Comparison of ENCODE assay signal across 1 cellular context in the genomic region with DNA sequence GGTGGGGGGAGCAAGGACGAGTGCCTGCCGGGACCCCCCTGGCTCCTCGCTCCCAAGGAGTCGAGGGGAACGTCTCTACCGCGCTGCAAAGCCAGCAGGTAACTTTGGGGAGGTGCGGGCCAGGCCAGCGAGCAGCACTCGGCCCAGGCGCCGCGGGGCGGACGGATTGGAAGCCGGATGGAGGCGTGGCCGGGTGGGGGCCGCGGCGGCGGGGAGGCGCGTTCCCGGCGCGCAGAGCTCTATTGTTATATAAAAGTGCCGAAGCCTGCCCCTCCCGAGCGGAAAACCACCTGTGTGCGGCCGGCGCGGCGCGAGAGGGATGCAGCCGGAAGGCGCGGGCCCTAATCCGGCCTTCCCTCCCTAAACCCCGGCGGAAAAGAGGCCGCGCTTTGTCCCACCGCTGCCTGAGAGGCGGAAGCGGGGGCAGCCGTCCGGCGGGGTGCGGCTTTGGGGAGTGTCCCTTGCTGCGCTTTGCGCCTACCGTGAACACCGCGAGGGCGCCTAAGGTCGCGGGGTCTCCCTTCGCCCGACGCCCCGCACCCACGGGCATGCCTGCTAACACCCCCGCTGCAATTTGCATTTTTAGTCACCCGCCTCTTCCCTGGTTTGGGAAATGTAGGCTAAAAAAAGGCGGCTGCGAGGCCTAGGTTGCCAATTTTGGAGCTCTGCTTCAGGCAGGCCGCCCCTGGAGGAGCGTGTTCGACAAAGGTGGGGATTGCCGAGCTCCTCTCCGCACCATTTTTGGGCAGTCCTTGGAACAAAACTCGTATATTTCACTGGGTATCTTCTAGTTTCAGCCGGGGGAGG.
TF ChIP-seq lines count a peak whose summit lies in the region.

No MANE protein-coding gene starts in this region.

TF ChIP-seq in HepG2, 621 proteins besides CTCF, POLR2A, EP300 and RAD21 (continued from another document and continues in another):
- TF ChIP-seq, protein P1, sequence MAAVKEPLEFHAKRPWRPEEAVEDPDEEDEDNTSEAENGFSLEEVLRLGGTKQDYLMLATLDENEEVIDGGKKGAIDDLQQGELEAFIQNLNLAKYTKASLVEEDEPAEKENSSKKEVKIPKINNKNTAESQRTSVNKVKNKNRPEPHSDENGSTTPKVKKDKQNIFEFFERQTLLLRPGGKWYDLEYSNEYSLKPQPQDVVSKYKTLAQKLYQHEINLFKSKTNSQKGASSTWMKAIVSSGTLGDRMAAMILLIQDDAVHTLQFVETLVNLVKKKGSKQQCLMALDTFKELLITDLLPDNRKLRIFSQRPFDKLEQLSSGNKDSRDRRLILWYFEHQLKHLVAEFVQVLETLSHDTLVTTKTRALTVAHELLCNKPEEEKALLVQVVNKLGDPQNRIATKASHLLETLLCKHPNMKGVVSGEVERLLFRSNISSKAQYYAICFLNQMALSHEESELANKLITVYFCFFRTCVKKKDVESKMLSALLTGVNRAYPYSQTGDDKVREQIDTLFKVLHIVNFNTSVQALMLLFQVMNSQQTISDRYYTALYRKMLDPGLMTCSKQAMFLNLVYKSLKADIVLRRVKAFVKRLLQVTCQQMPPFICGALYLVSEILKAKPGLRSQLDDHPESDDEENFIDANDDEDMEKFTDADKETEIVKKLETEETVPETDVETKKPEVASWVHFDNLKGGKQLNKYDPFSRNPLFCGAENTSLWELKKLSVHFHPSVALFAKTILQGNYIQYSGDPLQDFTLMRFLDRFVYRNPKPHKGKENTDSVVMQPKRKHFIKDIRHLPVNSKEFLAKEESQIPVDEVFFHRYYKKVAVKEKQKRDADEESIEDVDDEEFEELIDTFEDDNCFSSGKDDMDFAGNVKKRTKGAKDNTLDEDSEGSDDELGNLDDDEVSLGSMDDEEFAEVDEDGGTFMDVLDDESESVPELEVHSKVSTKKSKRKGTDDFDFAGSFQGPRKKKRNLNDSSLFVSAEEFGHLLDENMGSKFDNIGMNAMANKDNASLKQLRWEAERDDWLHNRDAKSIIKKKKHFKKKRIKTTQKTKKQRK (IDR thresholded peaks at IDR 0.05; ENCODE audit: low read length), result no peak
- no peak for TF ChIP-seq ZNF775 (CRISPR knock-in tag; IDR thresholded peaks at IDR 0.05; ENCODE audit: borderline replicate concordance)
- 0 out of 2 replicates have a peak, but pooled peaks have one; percentile 33 for TF ChIP-seq SMYD3 (CRISPR knock-in tag; IDR thresholded peaks at IDR 0.05)
- TF ChIP-seq NFE2L1 (CRISPR knock-in tag; IDR thresholded peaks at IDR 0.05; ENCODE audit: borderline replicate concordance), result no peak
- 0 out of 2 replicates have a peak, but pooled peaks have one; percentile 13 for TF ChIP-seq TRIM24 (CRISPR knock-in tag; IDR thresholded peaks at IDR 0.05)
- peak; percentile 82 for TF ChIP-seq BRD4 (CRISPR knock-in tag; IDR thresholded peaks at IDR 0.05)
- no peak for TF ChIP-seq KDM4B (CRISPR knock-in tag; IDR thresholded peaks at IDR 0.05)
- TF ChIP-seq TOPORS (CRISPR knock-in tag; IDR thresholded peaks at IDR 0.05), result peak; percentile 78; the same call in 1 of the 2 replicates
- TF ChIP-seq U2AF1 (optimal IDR thresholded peaks at IDR 0.05; ENCODE audit: low read depth, low read length), result peak; percentile 57
- TF ChIP-seq, protein P2, sequence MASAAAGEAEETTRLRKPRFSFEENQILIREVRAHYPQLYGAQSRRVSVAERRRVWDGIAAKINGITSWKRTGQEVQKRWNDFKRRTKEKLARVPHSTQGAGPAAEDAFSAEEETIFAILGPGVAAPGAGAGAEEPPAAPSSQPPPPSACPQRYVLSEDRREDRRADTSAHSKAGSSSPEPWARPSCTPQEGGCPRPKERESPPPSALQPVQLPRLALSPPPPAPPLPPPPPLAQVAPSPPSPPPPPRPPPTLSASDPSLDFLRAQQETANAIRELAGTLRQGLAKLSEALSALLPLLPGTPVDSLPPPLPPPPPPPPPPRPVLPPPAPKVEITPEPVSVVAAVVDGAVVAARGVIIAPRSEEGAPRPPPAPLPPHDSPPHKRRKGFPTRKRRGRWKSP (CRISPR knock-in tag; IDR thresholded peaks at IDR 0.05), result peak; percentile 91
- TF ChIP-seq ELF4 (CRISPR knock-in tag; IDR thresholded peaks at IDR 0.05; ENCODE audit: borderline replicate concordance), result peak; percentile 67; the same call in 1 of the 2 replicates
- no peak for TF ChIP-seq CBX2 (IDR thresholded peaks at IDR 0.05; ENCODE audit: low read depth, low read length)
- no peak for TF ChIP-seq CBX2 (CRISPR knock-in tag; IDR thresholded peaks at IDR 0.05; ENCODE audit: low read depth)
- peak; percentile 51 for TF ChIP-seq SRSF1 (optimal IDR thresholded peaks at IDR 0.05; ENCODE audit: low read depth, low read length)
- TF ChIP-seq HMG20A (CRISPR knock-in tag; IDR thresholded peaks at IDR 0.05; ENCODE audit: borderline replicate concordance), result no peak; the same call in 1 of the 2 replicates
- no peak for TF ChIP-seq ZNF264 (CRISPR knock-in tag; IDR thresholded peaks at IDR 0.05)
- 0 out of 2 replicates have a peak, but pooled peaks have one; percentile 31 for TF ChIP-seq ZNF225 (CRISPR knock-in tag; IDR thresholded peaks at IDR 0.05)
- TF ChIP-seq ZNF781 (CRISPR knock-in tag; IDR thresholded peaks at IDR 0.05; ENCODE audit: borderline replicate concordance, not compliant biosample characterization), result no peak
- TF ChIP-seq ZSCAN31 (CRISPR knock-in tag; IDR thresholded peaks at IDR 0.05; ENCODE audit: low read depth), result peak; percentile 81; the same call in 1 of the 2 replicates
- TF ChIP-seq, protein P3, sequence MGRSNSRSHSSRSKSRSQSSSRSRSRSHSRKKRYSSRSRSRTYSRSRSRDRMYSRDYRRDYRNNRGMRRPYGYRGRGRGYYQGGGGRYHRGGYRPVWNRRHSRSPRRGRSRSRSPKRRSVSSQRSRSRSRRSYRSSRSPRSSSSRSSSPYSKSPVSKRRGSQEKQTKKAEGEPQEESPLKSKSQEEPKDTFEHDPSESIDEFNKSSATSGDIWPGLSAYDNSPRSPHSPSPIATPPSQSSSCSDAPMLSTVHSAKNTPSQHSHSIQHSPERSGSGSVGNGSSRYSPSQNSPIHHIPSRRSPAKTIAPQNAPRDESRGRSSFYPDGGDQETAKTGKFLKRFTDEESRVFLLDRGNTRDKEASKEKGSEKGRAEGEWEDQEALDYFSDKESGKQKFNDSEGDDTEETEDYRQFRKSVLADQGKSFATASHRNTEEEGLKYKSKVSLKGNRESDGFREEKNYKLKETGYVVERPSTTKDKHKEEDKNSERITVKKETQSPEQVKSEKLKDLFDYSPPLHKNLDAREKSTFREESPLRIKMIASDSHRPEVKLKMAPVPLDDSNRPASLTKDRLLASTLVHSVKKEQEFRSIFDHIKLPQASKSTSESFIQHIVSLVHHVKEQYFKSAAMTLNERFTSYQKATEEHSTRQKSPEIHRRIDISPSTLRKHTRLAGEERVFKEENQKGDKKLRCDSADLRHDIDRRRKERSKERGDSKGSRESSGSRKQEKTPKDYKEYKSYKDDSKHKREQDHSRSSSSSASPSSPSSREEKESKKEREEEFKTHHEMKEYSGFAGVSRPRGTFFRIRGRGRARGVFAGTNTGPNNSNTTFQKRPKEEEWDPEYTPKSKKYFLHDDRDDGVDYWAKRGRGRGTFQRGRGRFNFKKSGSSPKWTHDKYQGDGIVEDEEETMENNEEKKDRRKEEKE (IDR thresholded peaks at IDR 0.05), result no peak
- no peak for TF ChIP-seq MZF1 (CRISPR knock-in tag; IDR thresholded peaks at IDR 0.05; ENCODE audit: borderline replicate concordance)
- no peak for TF ChIP-seq RORA (CRISPR knock-in tag; IDR thresholded peaks at IDR 0.05)
- TF ChIP-seq CHD2 (IDR thresholded peaks at IDR 0.05; ENCODE audit: low read depth, low read length), result peak; percentile 72
- TF ChIP-seq ERF (CRISPR knock-in tag; IDR thresholded peaks at IDR 0.05), result no peak; the same call in none of the 2 replicates
- no peak for TF ChIP-seq ZNF615 (CRISPR knock-in tag; IDR thresholded peaks at IDR 0.05; ENCODE audit: borderline replicate concordance)
- TF ChIP-seq CHD4 (IDR thresholded peaks at IDR 0.05; ENCODE audit: borderline replicate concordance, low read length), result no peak
- TF ChIP-seq BORCS8-MEF2B (CRISPR knock-in tag; IDR thresholded peaks at IDR 0.05), result peak; percentile 71; the same call in 1 of the 2 replicates
- TF ChIP-seq, protein P4, sequence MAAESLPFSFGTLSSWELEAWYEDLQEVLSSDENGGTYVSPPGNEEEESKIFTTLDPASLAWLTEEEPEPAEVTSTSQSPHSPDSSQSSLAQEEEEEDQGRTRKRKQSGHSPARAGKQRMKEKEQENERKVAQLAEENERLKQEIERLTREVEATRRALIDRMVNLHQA (CRISPR knock-in tag; IDR thresholded peaks at IDR 0.05), result no peak
- TF ChIP-seq NKX3-1 (CRISPR knock-in tag; IDR thresholded peaks at IDR 0.05), result no peak; the same call in 1 of the 2 replicates
- TF ChIP-seq NFE2 (CRISPR knock-in tag; IDR thresholded peaks at IDR 0.05), result no peak
- no peak for TF ChIP-seq ATF7 (IDR thresholded peaks at IDR 0.05)
- TF ChIP-seq ATF7 (CRISPR knock-in tag; IDR thresholded peaks at IDR 0.05), result no peak
- TF ChIP-seq, protein P5, sequence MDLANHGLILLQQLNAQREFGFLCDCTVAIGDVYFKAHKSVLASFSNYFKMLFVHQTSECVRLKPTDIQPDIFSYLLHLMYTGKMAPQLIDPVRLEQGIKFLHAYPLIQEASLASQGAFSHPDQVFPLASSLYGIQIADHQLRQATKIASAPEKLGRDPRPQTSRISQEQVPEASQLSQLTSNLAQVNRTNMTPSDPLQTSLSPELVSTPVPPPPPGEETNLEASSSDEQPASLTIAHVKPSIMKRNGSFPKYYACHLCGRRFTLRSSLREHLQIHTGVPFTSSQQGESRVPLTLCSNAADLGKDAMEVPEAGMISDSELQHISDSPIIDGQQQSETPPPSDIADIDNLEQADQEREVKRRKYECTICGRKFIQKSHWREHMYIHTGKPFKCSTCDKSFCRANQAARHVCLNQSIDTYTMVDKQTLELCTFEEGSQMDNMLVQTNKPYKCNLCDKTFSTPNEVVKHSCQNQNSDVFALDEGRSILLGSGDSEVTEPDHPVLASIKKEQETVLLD (CRISPR knock-in tag; IDR thresholded peaks at IDR 0.05; ENCODE audit: low read depth), result peak; percentile 80
- TF ChIP-seq ESRRA (CRISPR knock-in tag; IDR thresholded peaks at IDR 0.05; ENCODE audit: low read depth), result no peak
- TF ChIP-seq, protein P6, sequence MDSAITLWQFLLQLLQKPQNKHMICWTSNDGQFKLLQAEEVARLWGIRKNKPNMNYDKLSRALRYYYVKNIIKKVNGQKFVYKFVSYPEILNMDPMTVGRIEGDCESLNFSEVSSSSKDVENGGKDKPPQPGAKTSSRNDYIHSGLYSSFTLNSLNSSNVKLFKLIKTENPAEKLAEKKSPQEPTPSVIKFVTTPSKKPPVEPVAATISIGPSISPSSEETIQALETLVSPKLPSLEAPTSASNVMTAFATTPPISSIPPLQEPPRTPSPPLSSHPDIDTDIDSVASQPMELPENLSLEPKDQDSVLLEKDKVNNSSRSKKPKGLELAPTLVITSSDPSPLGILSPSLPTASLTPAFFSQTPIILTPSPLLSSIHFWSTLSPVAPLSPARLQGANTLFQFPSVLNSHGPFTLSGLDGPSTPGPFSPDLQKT (CRISPR knock-in tag; IDR thresholded peaks at IDR 0.05; ENCODE audit: borderline replicate concordance), result no peak
- no peak for TF ChIP-seq NFRKB (IDR thresholded peaks at IDR 0.05)
- no peak for TF ChIP-seq FOXP1 (IDR thresholded peaks at IDR 0.05)
- peak; percentile 65 for TF ChIP-seq FOXP1 (CRISPR knock-in tag; IDR thresholded peaks at IDR 0.05)
- TF ChIP-seq DPF2 (CRISPR knock-in tag; IDR thresholded peaks at IDR 0.05; ENCODE audit: borderline replicate concordance, low read depth), result no peak
- no peak for TF ChIP-seq RBM22 (optimal IDR thresholded peaks at IDR 0.05; ENCODE audit: low read length)
- TF ChIP-seq ETV6 (CRISPR knock-in tag; conservative IDR thresholded peaks at IDR 0.05), result peak; percentile 23; the same call in 1 of the 2 replicates
- 0 out of 2 replicates have a peak, but pooled peaks have one; percentile 28 for TF ChIP-seq ZNF30 (CRISPR knock-in tag; IDR thresholded peaks at IDR 0.05)
- TF ChIP-seq, protein P7, sequence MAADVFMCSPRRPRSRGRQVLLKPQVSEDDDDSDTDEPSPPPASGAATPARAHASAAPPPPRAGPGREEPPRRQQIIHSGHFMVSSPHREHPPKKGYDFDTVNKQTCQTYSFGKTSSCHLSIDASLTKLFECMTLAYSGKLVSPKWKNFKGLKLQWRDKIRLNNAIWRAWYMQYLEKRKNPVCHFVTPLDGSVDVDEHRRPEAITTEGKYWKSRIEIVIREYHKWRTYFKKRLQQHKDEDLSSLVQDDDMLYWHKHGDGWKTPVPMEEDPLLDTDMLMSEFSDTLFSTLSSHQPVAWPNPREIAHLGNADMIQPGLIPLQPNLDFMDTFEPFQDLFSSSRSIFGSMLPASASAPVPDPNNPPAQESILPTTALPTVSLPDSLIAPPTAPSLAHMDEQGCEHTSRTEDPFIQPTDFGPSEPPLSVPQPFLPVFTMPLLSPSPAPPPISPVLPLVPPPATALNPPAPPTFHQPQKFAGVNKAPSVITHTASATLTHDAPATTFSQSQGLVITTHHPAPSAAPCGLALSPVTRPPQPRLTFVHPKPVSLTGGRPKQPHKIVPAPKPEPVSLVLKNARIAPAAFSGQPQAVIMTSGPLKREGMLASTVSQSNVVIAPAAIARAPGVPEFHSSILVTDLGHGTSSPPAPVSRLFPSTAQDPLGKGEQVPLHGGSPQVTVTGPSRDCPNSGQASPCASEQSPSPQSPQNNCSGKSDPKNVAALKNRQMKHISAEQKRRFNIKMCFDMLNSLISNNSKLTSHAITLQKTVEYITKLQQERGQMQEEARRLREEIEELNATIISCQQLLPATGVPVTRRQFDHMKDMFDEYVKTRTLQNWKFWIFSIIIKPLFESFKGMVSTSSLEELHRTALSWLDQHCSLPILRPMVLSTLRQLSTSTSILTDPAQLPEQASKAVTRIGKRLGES (CRISPR knock-in tag; IDR thresholded peaks at IDR 0.05; ENCODE audit: borderline replicate concordance), result 0 out of 2 replicates have a peak, but pooled peaks have one; percentile 5
- TF ChIP-seq MIER3 (CRISPR knock-in tag; IDR thresholded peaks at IDR 0.05; ENCODE audit: borderline replicate concordance), result no peak
- TF ChIP-seq HNRNPH1 (optimal IDR thresholded peaks at IDR 0.05; ENCODE audit: low read depth, low read length), result peak; percentile 0
- TF ChIP-seq, protein P8, sequence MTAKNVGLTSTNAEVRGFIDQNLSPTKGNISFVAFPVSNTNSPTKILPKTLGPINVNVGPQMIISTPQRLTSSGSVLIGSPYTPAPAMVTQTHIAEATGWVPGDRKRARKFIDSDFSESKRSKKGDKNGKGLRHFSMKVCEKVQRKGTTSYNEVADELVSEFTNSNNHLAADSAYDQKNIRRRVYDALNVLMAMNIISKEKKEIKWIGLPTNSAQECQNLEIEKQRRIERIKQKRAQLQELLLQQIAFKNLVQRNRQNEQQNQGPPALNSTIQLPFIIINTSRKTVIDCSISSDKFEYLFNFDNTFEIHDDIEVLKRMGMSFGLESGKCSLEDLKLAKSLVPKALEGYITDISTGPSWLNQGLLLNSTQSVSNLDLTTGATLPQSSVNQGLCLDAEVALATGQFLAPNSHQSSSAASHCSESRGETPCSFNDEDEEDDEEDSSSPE (CRISPR knock-in tag; IDR thresholded peaks at IDR 0.05), result peak; percentile 82
- TF ChIP-seq, protein P9, sequence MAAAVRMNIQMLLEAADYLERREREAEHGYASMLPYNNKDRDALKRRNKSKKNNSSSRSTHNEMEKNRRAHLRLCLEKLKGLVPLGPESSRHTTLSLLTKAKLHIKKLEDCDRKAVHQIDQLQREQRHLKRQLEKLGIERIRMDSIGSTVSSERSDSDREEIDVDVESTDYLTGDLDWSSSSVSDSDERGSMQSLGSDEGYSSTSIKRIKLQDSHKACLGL (CRISPR knock-in tag; IDR thresholded peaks at IDR 0.05), result peak; percentile 57; the same call in 1 of the 2 replicates
